ENCODE assay signal across 25 cellular contexts in the genomic region with DNA sequence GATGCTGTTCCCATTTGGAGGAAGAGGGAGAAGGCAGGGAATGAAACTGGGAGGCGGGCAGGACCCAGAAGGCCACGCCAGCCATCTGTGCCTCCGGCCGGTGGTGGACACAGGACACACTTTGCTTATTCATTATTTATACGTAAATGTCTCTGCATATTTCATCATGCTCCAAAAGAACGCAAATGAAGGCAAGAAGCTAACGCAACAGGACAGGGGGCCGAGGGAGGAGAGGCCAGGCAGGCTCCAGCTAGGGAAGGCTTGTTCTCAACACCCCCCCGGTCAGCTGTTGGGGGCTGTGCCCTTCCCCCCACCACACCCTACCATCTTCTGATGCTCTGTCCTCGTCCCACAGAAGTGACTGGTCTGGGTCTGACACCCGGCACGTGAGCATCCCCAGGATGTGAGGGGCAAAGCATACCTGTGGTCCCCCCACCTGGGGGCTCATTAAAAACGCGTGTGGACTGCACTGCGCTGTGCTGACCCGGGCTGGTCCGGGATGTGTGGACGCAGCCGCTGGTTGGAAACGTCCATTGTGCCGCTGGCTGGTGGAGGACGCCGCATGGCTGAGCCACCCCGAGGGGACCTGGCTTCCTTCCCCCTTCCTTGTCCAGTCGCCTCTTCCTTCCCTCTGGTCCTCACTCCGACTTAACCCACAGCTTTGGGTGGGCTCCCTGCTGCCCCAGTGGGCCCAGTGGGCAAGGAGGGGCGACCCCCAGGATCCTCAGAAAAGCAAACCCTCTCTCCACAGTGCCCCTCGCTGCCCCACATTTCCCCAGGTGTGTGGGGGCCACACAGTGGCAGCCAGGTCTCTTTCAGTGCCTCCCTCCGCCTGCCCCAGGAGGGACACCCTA. TPM values are rescaled to one million over a fixed set of nuclear protein-coding genes. Genes with fewer than 3 reads are reported as not detected.
"Had no signal": no experiment of that assay in that cellular context is flagged by ENCODE, and none has a peak within 500 bp of the region (broad histone marks: within the 10 kb centered on the region; RNA-seq: fewer than 3 reads in every experiment).

No MANE protein-coding gene starts in this region.

- H3K27me3 ChIP-seq: sigmoid colon, testis had no signal

- ATAC-seq: activated CD4-positive, alpha-beta T cell treated with anti-CD3 and anti-CD28 coated beads for 36 hours had no signal

- H3K36me3 ChIP-seq: sigmoid colon had no signal

- H3K27ac ChIP-seq: epithelial cell of prostate, sigmoid colon, testis had no signal

- H3K9me3 ChIP-seq: sigmoid colon, testis had no signal

- H3K4me3 ChIP-seq: sigmoid colon, smooth muscle cell, testis had no signal

- FAIRE-seq: bronchial epithelial cell, frontal cortex had no signal

- H3K4me1 ChIP-seq: testis had no signal

- H3K4me2 ChIP-seq: smooth muscle cell had no signal

- DNase-seq: activated B cell treated with CpG ODN at 0.5 μM for 24 hours; activated CD4-positive, alpha-beta T cell treated with anti-CD3 and anti-CD28 coated beads for 36 hours; activated CD4-positive, alpha-beta T cell treated with anti-CD3 and anti-CD28 coated beads, Interleukin-2, amount 50 U/mL, for 48 hours; activated naive CD4-positive, alpha-beta T cell treated with Interleukin-2 at 50 U/mL for 16 hours; activated naive CD8-positive, alpha-beta T cell treated with anti-CD3 and anti-CD28 coated beads for 36 hours; activated T-cell treated with anti-CD3 and anti-CD28 coated beads, Interleukin-2, amount 50 U/mL, for 48 hours; head of caudate nucleus; hypothalamus; occipital lobe; sigmoid colon; stimulated activated CD4-positive, alpha-beta T cell treated with anti-CD3 and anti-CD28 coated beads, Interleukin-15, amount 100 ng/mL, for 24 hours; stimulated activated CD4-positive, alpha-beta T cell treated with anti-CD3 and anti-CD28 coated beads, Interleukin-2, amount 100 ng/mL, for 48 hours; stimulated activated naive CD4-positive, alpha-beta T cell; T1000; testis; trophoblast cell had no signal

RNA-seq across cellular contexts. Expression of a gene that starts 46.4 kb away (rescaled TPM):
- total RNA-seq: activated CD4-positive, alpha-beta T cell treated with anti-CD3 and anti-CD28 coated beads for 36 hours; activated naive CD8-positive, alpha-beta T cell treated with anti-CD3 and anti-CD28 coated beads for 36 hours; bronchial epithelial cell; cerebellum; fibroblast of lung; frontal cortex; mononuclear cell; myocyte; occipital lobe; sigmoid colon; smooth muscle cell had no signal
- polyA plus RNA-seq: fibroblast of lung, neural cell, sigmoid colon, smooth muscle cell had no signal
